Comparison of ENCODE assay signal across 8 cellular contexts in the genomic region with DNA sequence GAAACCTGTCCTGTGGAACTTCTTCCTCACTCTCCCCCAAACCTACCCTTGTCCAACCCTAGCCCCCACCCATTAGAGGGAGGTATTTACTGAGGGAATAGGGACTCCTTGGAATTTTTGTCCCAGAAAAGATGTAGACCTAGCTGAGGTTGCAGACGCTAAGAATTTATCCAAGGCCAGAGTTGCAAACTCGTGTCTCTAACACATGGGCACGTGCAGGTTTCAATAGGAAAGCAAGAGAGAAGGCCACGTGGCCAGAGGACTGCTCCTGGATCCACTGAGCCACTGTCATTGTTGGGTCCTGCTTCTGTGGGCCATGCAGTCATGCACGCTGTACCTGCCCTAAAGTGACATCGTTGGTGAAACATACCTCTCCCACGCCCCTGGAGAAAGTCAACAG.
"Had no signal": no experiment of that assay in that cellular context is flagged by ENCODE, and none has a peak within 500 bp of the region (broad histone marks: within the 10 kb centered on the region; RNA-seq: fewer than 3 reads in every experiment).

No MANE protein-coding gene starts in this region.

- DNase-seq: GOT3, H7, HFFc6, KG1 had no signal

- H3K4me1 ChIP-seq: HAP-1 had no signal

- H3K27ac ChIP-seq: HL-60 had no signal

- H3K36me3 ChIP-seq: HAP-1 had no signal

- H3K9me3 Mint-ChIP-seq: HFFc6 had no signal

- H3K4me1 Mint-ChIP-seq: IgD-negative memory B cell had no signal

- H3K4me3 Mint-ChIP-seq: HFFc6, IgD-negative memory B cell had no signal

- H3K36me3 Mint-ChIP-seq: IgD-negative memory B cell had no signal

- H3K27ac Mint-ChIP-seq: HFFc6, IgD-negative memory B cell had no signal

- ATAC-seq: HCT116 had no signal

- H3K4me3 ChIP-seq: HAP-1 had no signal
